In the genomic region with DNA sequence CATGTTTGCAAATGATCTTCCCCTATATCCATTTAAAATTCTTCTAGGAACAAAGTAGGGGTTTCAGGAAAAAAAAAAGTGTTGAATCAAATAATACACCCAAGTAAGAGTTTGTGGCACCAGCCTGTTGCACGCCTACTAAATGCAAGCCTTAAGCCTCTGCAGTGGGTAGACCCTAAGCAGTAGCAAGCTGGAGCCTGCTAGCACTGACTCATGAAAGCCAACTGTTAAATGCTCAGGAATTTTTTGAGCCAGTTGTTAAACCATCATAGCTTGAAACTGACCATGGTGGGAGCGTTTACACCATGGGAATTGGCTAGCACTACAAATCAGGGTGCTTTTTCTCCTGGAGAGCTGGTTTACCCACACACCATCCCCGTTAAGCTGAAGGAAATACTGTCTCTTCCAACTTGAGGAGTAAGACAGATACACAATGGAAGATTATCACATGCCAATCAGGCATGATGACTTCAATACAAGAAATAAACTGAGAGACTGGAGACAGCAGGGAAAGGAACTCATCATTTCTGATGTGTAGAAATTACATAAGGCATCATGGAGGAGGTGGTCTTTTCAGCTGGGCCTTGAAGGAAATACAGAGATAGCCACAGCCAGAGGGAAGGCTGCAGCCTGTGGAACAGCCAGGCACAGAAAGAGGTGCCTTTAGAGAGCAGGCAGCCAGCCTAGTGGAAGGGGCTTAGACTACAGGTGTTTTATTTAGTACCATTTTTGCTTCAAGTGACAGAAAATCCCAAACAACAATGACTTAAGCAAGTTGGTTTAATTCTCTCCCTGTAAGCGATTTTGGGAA, we compare ENCODE assay signal across 12 cellular contexts.
"Had no signal": no experiment of that assay in that cellular context is flagged by ENCODE, and none has a peak within 500 bp of the region (broad histone marks: within the 10 kb centered on the region; RNA-seq: fewer than 3 reads in every experiment).

No MANE protein-coding gene starts in this region.

- H3K9me3 Mint-ChIP-seq: activated naive CD4-positive, alpha-beta T cell treated with anti-CD3 and anti-CD28 coated beads for 36 hours; activated T-helper 17 cell treated with anti-CD3 and anti-CD28 coated beads, Interleukin-2, amount 50 U/mL, for 72 hours had no signal

- DNase-seq: activated CD4-positive, alpha-beta T cell treated with anti-CD3 and anti-CD28 coated beads for 36 hours; activated CD8-positive, alpha-beta memory T cell treated with anti-CD3 and anti-CD28 coated beads for 24 hours; activated naive CD4-positive, alpha-beta T cell treated with anti-CD3 and anti-CD28 coated beads for 36 hours; left ventricle myocardium superior; small intestine had no signal

- H3K27ac Mint-ChIP-seq: activated CD4-positive, alpha-beta T cell treated with anti-CD3 and anti-CD28 coated beads for 36 hours; activated naive CD4-positive, alpha-beta T cell treated with anti-CD3 and anti-CD28 coated beads for 36 hours; activated T-helper 17 cell treated with anti-CD3 and anti-CD28 coated beads, Interleukin-2, amount 50 U/mL, for 72 hours had no signal

- H3K36me3 ChIP-seq: cardiac muscle cell, gastroesophageal sphincter, neutrophil, tibial artery had no signal

- H3K4me3 ChIP-seq: cardiac muscle cell, gastroesophageal sphincter, tibial artery had no signal

- H3K27ac ChIP-seq: cardiac muscle cell, gastroesophageal sphincter, neutrophil, tibial artery, VCaP had no signal

- H3K4me3 Mint-ChIP-seq: activated CD4-positive, alpha-beta T cell treated with anti-CD3 and anti-CD28 coated beads for 36 hours; activated naive CD4-positive, alpha-beta T cell treated with anti-CD3 and anti-CD28 coated beads for 36 hours; activated T-helper 17 cell treated with anti-CD3 and anti-CD28 coated beads, Interleukin-2, amount 50 U/mL, for 72 hours had no signal

- H3K27me3 ChIP-seq: cardiac muscle cell, gastroesophageal sphincter, tibial artery had no signal

- ATAC-seq: activated CD4-positive, alpha-beta T cell treated with anti-CD3 and anti-CD28 coated beads for 36 hours; activated T-helper 17 cell treated with anti-CD3 and anti-CD28 coated beads, Interleukin-2, amount 50 U/mL, for 72 hours; gastroesophageal sphincter; left ventricle myocardium superior had no signal

- H3K9me3 ChIP-seq: gastroesophageal sphincter, neutrophil, tibial artery had no signal

- FAIRE-seq: astrocyte, small intestine had no signal
